In genomic region chr19:38989066-38989605, GRCh38 we compare ENCODE assay signal across 1 cellular context.
TF ChIP-seq lines count a peak whose summit lies in the region.

No MANE protein-coding gene starts in this region.

TF ChIP-seq in SK-N-SH treated with all-trans-retinoic acid at 6 μM for 48 hours, 23 proteins besides CTCF, POLR2A, EP300 and RAD21 (continued from another document):
- TF ChIP-seq GLIS3 (CRISPR knock-in tag; IDR thresholded peaks at IDR 0.05) (no peak), ISL1 (CRISPR knock-in tag; IDR thresholded peaks at IDR 0.05) (no peak)
TF ChIP-seq in SK-N-SH treated with all-trans-retinoic acid at 6 μM for 48 hours: peak in this region for 1.
